ENCODE assay signal across 1 cellular context in genomic region chr2:109254174-109254904, GRCh38.
A peak's percentile ranks its signal among the peaks of the same experiment; 100 is the strongest.
TF ChIP-seq lines count a peak whose summit lies in the region.

No MANE protein-coding gene starts in this region.

TF ChIP-seq in GM12878, 131 proteins besides CTCF, POLR2A, EP300 and RAD21 (continued from another document and continues in another):
- TF ChIP-seq CUX1 (IDR thresholded peaks at IDR 0.05; ENCODE audit: insufficient replicate concordance, low read depth, low read length) (peak; percentile 80), NBN (IDR thresholded peaks at IDR 0.05) (peak; percentile 52; the same call in 1 of the 2 replicates), ATF7 (IDR thresholded peaks at IDR 0.05; ENCODE audit: low read depth) (peak; percentile 23; the same call in 1 of the 2 replicates), ZNF592 (IDR thresholded peaks at IDR 0.05) (0 out of 2 replicates have a peak, but pooled peaks have one; percentile 28), ZNF687 (IDR thresholded peaks at IDR 0.05) (peak; percentile 81; the same call in 1 of the 2 replicates), JUND (IDR thresholded peaks at IDR 0.05; ENCODE audit: low read depth, low read length) (no peak), BHLHE40 (IDR thresholded peaks at IDR 0.05; ENCODE audit: borderline replicate concordance in 1 of 2, low read depth in 2 of 2, low read length in 1 of 2) (peak; percentile 37 to 56; a peak in 1 of 4 replicates), ZNF622 (IDR thresholded peaks at IDR 0.05) (no peak), IRF4 (IDR thresholded peaks at IDR 0.05; ENCODE audit: low read depth, low read length) (peak; percentile 55; the same call in 1 of the 2 replicates), MTA2 (IDR thresholded peaks at IDR 0.05; ENCODE audit: low read depth) (peak; percentile 61; the same call in 1 of the 2 replicates), ETV6 (conservative IDR thresholded peaks at IDR 0.05 in 1 of 2, IDR thresholded peaks at IDR 0.05 in 1 of 2; ENCODE audit: borderline replicate concordance in 1 of 2, low read depth in 1 of 2) (peak in 1 of 2 experiments; percentile 72; a peak in 2 of 4 replicates), POU2F2 (IDR thresholded peaks at IDR 0.05; ENCODE audit: borderline replicate concordance, low read depth, low read length) (no peak), PAX5 (IDR thresholded peaks at IDR 0.05; ENCODE audit: borderline replicate concordance, low read depth, low read length) (0 out of 2 replicates have a peak, but pooled peaks have one; percentile 46), TCF12 (IDR thresholded peaks at IDR 0.05; ENCODE audit: low read depth, low read length) (peak; percentile 66; the same call in 1 of the 2 replicates), SKIL (IDR thresholded peaks at IDR 0.05; ENCODE audit: low read depth, poor library complexity, severe bottlenecking) (peak; percentile 65), SUPT20H (IDR thresholded peaks at IDR 0.05; ENCODE audit: borderline replicate concordance, control insufficient read depth, low read depth, low read length) (no peak), IRF3 (IDR thresholded peaks at IDR 0.05) (no peak), CHD2 (IDR thresholded peaks at IDR 0.05; ENCODE audit: borderline replicate concordance, low read depth, low read length) (0 out of 2 replicates have a peak, but pooled peaks have one; percentile 19), SMARCA5 (IDR thresholded peaks at IDR 0.05) (peak; percentile 88), YY1 (IDR thresholded peaks at IDR 0.05; ENCODE audit: low read depth, low read length) (0 out of 2 replicates have a peak, but pooled peaks have one; percentile 24), NFIC (IDR thresholded peaks at IDR 0.05; ENCODE audit: low read depth, low read length) (peak; percentile 17; the same call in 1 of the 2 replicates), RCOR1 (conservative IDR thresholded peaks at IDR 0.05; ENCODE audit: low read depth, low read length) (no peak; the same call in 1 of the 2 replicates), MYB (IDR thresholded peaks at IDR 0.05; ENCODE audit: borderline replicate concordance, low read depth, low read length) (no peak), SMAD1 (IDR thresholded peaks at IDR 0.05; ENCODE audit: low read depth, partially characterized antibody) (peak; percentile 22), EED (IDR thresholded peaks at IDR 0.05; ENCODE audit: low read depth) (peak; percentile 44; the same call in 1 of the 2 replicates), CHD4 (IDR thresholded peaks at IDR 0.05) (no peak), RELB (IDR thresholded peaks at IDR 0.05; ENCODE audit: low read depth) (0 out of 2 replicates have a peak, but pooled peaks have one; percentile 20), LARP7 (IDR thresholded peaks at IDR 0.05) (no peak), PAX8 (IDR thresholded peaks at IDR 0.05) (no peak), NR2C2 (IDR thresholded peaks at IDR 0.05; ENCODE audit: borderline replicate concordance, control insufficient read depth, insufficient read length, low read depth) (no peak), BRCA1 (IDR thresholded peaks at IDR 0.05; ENCODE audit: low read depth, low read length) (no peak), IKZF2 (IDR thresholded peaks at IDR 0.05) (peak; percentile 62 to 63; a peak in 3 of 4 replicates), IKZF1 (conservative IDR thresholded peaks at IDR 0.05) (peak; percentile 64), TBL1XR1 (IDR thresholded peaks at IDR 0.05; ENCODE audit: low read depth, low read length) (no peak), CREM (IDR thresholded peaks at IDR 0.05; ENCODE audit: low read depth) (peak; percentile 14; the same call in 1 of the 2 replicates), MYC (IDR thresholded peaks at IDR 0.05; ENCODE audit: insufficient read depth, insufficient read length, insufficient replicate concordance, low read length, severe bottlenecking) (no peak), PBX3 (IDR thresholded peaks at IDR 0.05; ENCODE audit: insufficient replicate concordance, low read depth, low read length) (no peak), GATAD2B (conservative IDR thresholded peaks at IDR 0.05; ENCODE audit: low read depth) (peak; percentile 90), NR2F1 (conservative IDR thresholded peaks at IDR 0.05) (peak; percentile 60), SMC3 (IDR thresholded peaks at IDR 0.05; ENCODE audit: borderline replicate concordance, low read length) (0 out of 2 replicates have a peak, but pooled peaks have one; percentile 6)
